Comparison of ENCODE assay signal across 8 cellular contexts in genomic region chr15:90004671-90005070, GRCh38. TPM values are rescaled to one million over a fixed set of nuclear protein-coding genes. Genes with fewer than 3 reads are reported as not detected.
DNase-seq lines count a peak whose midpoint lies in the region; TF ChIP-seq lines count a peak whose summit lies in the region.

No MANE protein-coding gene starts in this region.

- 60 to 69% methylated on average over 7 to 8 of the region's 8 CpGs for WGBS in thyroid gland, 2 donors

- intact Hi-C loops in thyroid gland (cut with DNase I) = loop anchor here (10.0 kb wide), 1 partner anchor 60 kb away; no protein-coding TSS in a partner anchor

- peak overlapping the region; percentile 83 for H3K27ac Mint-ChIP-seq in chondrocyte (ENCODE audit: unreplicated experiment)

- H3K9me3 ChIP-seq in thyroid gland = no peaks in the 10 kb centered on the region
- H3K9me3 ChIP-seq in BE2C = no peaks in the 10 kb centered on the region

- TF ChIP-seq CTCF in chondrocyte (IDR thresholded peaks at IDR 0.05) (no peak), thyroid gland (IDR thresholded peaks at IDR 0.05) (no peak), BE2C (IDR thresholded peaks at IDR 0.05; ENCODE audit: low read depth, low read length) (no peak)

- peaks cover 16 to 42% of the 10 kb centered on the region in 2 donors for H3K4me1 ChIP-seq in thyroid gland
- H3K4me1 ChIP-seq in BE2C = no peaks in the 10 kb centered on the region; the same call in 1 of the 2 replicates

- H3K36me3 Mint-ChIP-seq in chondrocyte (ENCODE audit: low read depth) = no peaks in the 10 kb centered on the region

- H3K27ac ChIP-seq in thyroid gland = peak overlapping the region in 2 of 3 donors; percentile 55 to 83

- peaks cover 30% of the 10 kb centered on the region for H3K4me1 Mint-ChIP-seq in chondrocyte (ENCODE audit: low read depth)

- peaks cover under 1% of the 10 kb centered on the region for H3K9me3 Mint-ChIP-seq in chondrocyte (ENCODE audit: low read depth)

- no peak overlapping the region for H3K4me3 ChIP-seq in thyroid gland (replicated peaks in 1 of 3)
- no peak overlapping the region for H3K4me3 ChIP-seq in BE2C (ENCODE audit: low read depth, low read length)

- H3K36me3 ChIP-seq in thyroid gland = no peaks in the 10 kb centered on the region
- H3K36me3 ChIP-seq in BE2C = no peaks in the 10 kb centered on the region

- no peak overlapping the region for H3K4me3 Mint-ChIP-seq in chondrocyte (ENCODE audit: unreplicated experiment)

- H3K27me3 ChIP-seq in thyroid gland (no peaks in the 10 kb centered on the region), BE2C (no peaks in the 10 kb centered on the region)

- no peaks in the 10 kb centered on the region for H3K27me3 Mint-ChIP-seq in chondrocyte (ENCODE audit: low read depth)

- DNase-seq in Ammon's horn (ENCODE audit: low spot score) (peak; percentile 43), NCI-H226 (peak; percentile 96), chondrocyte (ENCODE audit: low spot score) (no peak), midbrain (lab: John Stamatoyannopoulos, UW) (peak; percentile 28), thyroid gland (peak in 1 of 2 donors; percentile 25), NCI-H2196 treated with DMSO at 0.1 percent for 48 hours (lab: John Stamatoyannopoulos, UW; ENCODE audit: unreplicated experiment) (no peak), BE2C (no peak), islet precursor cell (no peak)

- no peak for TF ChIP-seq POLR2A in thyroid gland (IDR thresholded peaks at IDR 0.05)

RNA-seq across cellular contexts. Expression of gene ZNF710, which starts 3.5 kb away (rescaled TPM):
- total RNA-seq in chondrocyte (6.7 to 14.4 TPM (median 12.9 TPM) in 3 replicates), thyroid gland (10 to 100 TPM in 3 of 4 donors, 1 to 10 TPM in 1; 8.9 to 17.2 (median 11.5) TPM)
- polyA plus RNA-seq in BE2C (2012; ENCODE audit: insufficient read depth, insufficient read length, low read depth) = 14.6 TPM

Comparison
In these comparisons a context has a peak if more than half of its experiments do, and no peak if none do; other contexts are left out.
1. DNase-seq: peak in Ammon's horn (single experiment), NCI-H226 (single experiment) and midbrain (single experiment); none in chondrocyte (single experiment), NCI-H2196 treated with DMSO at 0.1 percent for 48 hours (single experiment), BE2C (single experiment) and islet precursor cell (single experiment).